9 cellular contexts compared by ENCODE assay signal in the genomic region with DNA sequence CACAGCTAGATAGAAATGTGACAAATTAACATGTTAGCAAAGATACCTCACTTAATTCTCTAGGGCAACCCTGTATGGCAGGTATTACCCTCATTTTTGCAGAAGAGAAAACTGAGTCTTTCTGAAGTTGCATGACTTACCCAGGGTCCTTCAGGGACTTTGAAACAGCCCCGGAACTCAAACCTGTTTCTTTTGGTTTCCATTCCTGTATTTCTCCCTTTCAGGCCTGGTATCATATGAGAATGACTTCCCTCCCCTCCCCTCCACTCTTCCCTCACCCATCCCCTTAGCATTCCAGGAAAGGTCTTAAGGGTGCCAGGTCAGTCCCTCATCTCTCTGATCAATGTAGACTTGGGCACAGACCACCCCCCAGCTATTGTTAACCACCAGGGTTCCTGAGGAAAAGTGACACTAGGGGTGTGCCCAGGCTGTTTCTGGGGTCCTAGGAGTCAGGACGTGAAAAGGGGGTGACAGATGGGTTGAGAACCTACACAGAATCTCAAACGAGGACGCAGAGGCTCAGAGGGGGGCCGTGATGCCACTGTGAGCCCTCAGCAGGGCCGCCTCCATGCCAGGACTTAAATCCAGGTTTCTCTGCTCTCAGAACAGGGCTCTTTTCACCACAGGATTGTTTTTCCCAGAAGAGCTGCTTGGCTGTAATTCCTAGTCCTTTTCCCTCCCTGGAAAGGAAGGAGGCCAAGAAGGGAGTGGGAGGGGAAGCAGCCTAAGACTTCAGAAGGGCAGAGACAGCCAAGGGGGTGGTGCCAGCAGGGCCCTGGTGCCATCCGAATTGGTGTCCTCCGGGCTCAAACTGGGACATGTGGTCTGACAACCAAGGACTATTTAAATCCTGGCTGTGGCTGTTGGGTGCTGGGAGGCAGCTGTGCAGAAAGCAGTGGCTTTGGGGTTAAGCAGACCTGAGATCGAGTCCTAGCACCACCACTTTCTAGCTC. TPM values are rescaled to one million over a fixed set of nuclear protein-coding genes. Genes with fewer than 3 reads are reported as not detected.
DNase-seq lines count a peak whose midpoint lies in the region; ATAC-seq, FAIRE-seq and TF ChIP-seq lines count a peak whose summit lies in the region.
"Had no signal": no experiment of that assay in that cellular context is flagged by ENCODE, and none has a peak within 500 bp of the region (broad histone marks: within the 10 kb centered on the region; RNA-seq: fewer than 3 reads in every experiment).

No MANE protein-coding gene starts in this region.

- peaks cover 36% of the 10 kb centered on the region for H3K4me1 Mint-ChIP-seq in T-helper 2 cell treated with Interferon-gamma antibody and Interleukin-4, amounts not matched to agents 5 μg/mL and 100 μg/mL, for 36 hours (ENCODE audit: low read depth)

- peaks cover 5% of the 10 kb centered on the region for H3K36me3 Mint-ChIP-seq in T-helper 2 cell treated with Interferon-gamma antibody and Interleukin-4, amounts not matched to agents 5 μg/mL and 100 μg/mL, for 36 hours (ENCODE audit: low read depth)

- H3K4me1 ChIP-seq in gastrocnemius medialis = peaks cover 25 to 38% of the 10 kb centered on the region in 2 donors

- peak overlapping the region; percentile 97 to 100 (median 100) for H3K27ac ChIP-seq in gastrocnemius medialis

- TF ChIP-seq CTCF in gastrocnemius medialis (IDR thresholded peaks at IDR 0.05 in 4 of 5, conservative IDR thresholded peaks at IDR 0.05 in 1 of 5) = no peak

- TF ChIP-seq POLR2A in GM12891 (IDR thresholded peaks at IDR 0.05; ENCODE audit: low read depth, low read length) (no peak), gastrocnemius medialis (IDR thresholded peaks at IDR 0.05) (no peak)

- H3K4me3 ChIP-seq in gastrocnemius medialis = no peak overlapping the region

- no peaks in the 10 kb centered on the region for H3K27me3 Mint-ChIP-seq in T-helper 2 cell treated with Interferon-gamma antibody and Interleukin-4, amounts not matched to agents 5 μg/mL and 100 μg/mL, for 36 hours (ENCODE audit: low read depth)

- H3K36me3 ChIP-seq in gastrocnemius medialis = no peaks in the 10 kb centered on the region

- peak; percentile 60 for FAIRE-seq in GM12891 (lab: Jason Lieb, UNC)

- H3K9me3 Mint-ChIP-seq in T-helper 2 cell treated with Interferon-gamma antibody and Interleukin-4, amounts not matched to agents 5 μg/mL and 100 μg/mL, for 36 hours = no peaks in the 10 kb centered on the region
- H3K9me3 Mint-ChIP-seq: T-helper 1 cell treated with Interleukin-12 subunit alpha and Interleukin-12 subunit beta and Interleukin-4 antibody, amounts not matched to agents 30 μg/mL and 1 μg/mL, for 36 hours had no signal

- in situ Hi-C loops in gastrocnemius medialis (cut with MboI; ENCODE audit: low sequenced_read_pairs in 4 of 4) = no loop called here

- H3K9me3 ChIP-seq in gastrocnemius medialis = no peaks in the 10 kb centered on the region

- no peaks in the 10 kb centered on the region for H3K27me3 ChIP-seq in gastrocnemius medialis

- intact Hi-C loops in left cardiac atrium (cut with DNase I) (loop anchor here in 1 of 2 donors (10.0 kb wide), 1 partner anchor 113 kb away; a partner anchor contains a TSS), gastrocnemius medialis (cut with DNase I; ENCODE audit: low total_unique reads) (loop anchor here (2.0 to 5.0 kb wide), 5 partner anchors 35 to 235 kb away; a partner anchor contains a TSS)

- DNase-seq in GM12891 (ENCODE audit: insufficient read length, low spot score) (no peak), left cardiac atrium (peak; percentile 54), gastrocnemius medialis (peak; percentile 45 to 75), activated gamma-delta T cell treated with Interleukin-2 at 50 U/mL for 16 hours (no peak), D341Med (ENCODE audit: low spot score) (no peak), GOT3 (lab: John Stamatoyannopoulos, UW) (no peak)
- DNase-seq in T-helper 2 cell treated with Interferon-gamma antibody and Interleukin-4, amounts not matched to agents 5 μg/mL and 100 μg/mL, for 36 hours (ENCODE audit: low spot score) = no peak

- H3K27ac Mint-ChIP-seq in T-helper 2 cell treated with Interferon-gamma antibody and Interleukin-4, amounts not matched to agents 5 μg/mL and 100 μg/mL, for 36 hours = peak overlapping the region; percentile 82
- H3K27ac Mint-ChIP-seq: T-helper 1 cell treated with Interleukin-12 subunit alpha and Interleukin-12 subunit beta and Interleukin-4 antibody, amounts not matched to agents 30 μg/mL and 1 μg/mL, for 36 hours had no signal

- H3K4me3 Mint-ChIP-seq in T-helper 2 cell treated with Interferon-gamma antibody and Interleukin-4, amounts not matched to agents 5 μg/mL and 100 μg/mL, for 36 hours = peak overlapping the region; percentile 15
- H3K4me3 Mint-ChIP-seq: T-helper 1 cell treated with Interleukin-12 subunit alpha and Interleukin-12 subunit beta and Interleukin-4 antibody, amounts not matched to agents 30 μg/mL and 1 μg/mL, for 36 hours had no signal

- ATAC-seq in left cardiac atrium (peak in 1 of 2 donors; percentile 5), gastrocnemius medialis (peak in 1 of 2 donors; percentile 5), HG03565 (IDR thresholded peaks at IDR 0.05; ENCODE audit: unreplicated experiment) (no peak)

TF ChIP-seq in GM12891, 5 proteins besides CTCF, POLR2A, EP300 and RAD21:
- TF ChIP-seq POLR2AphosphoS5 (IDR thresholded peaks at IDR 0.05; ENCODE audit: low read depth, low read length) (no peak), SPI1 (IDR thresholded peaks at IDR 0.05; ENCODE audit: low read depth, low read length) (peak; percentile 53)
TF ChIP-seq in GM12891: peak in this region for 1.

RNA-seq across cellular contexts. Expression of a gene that starts 2.1 kb away (rescaled TPM):
- polyA plus RNA-seq in GM12891 (2012; ENCODE audit: low read depth, missing spikeins) = 54.8 TPM
- total RNA-seq in left cardiac atrium = 10 to 100 TPM; 71.8 to 77.4 TPM
- total RNA-seq in gastrocnemius medialis = 10 to 100 TPM; 10.6 to 16.7 (median 13.3) TPM

Comparison
In these comparisons a context has a peak if more than half of its experiments do, and no peak if none do; other contexts are left out.
1. DNase-seq: peak in left cardiac atrium (single experiment) and gastrocnemius medialis (2 of 2); none in GM12891 (single experiment), T-helper 2 cell treated with Interferon-gamma antibody and Interleukin-4, amounts not matched to agents 5 μg/mL and 100 μg/mL, for 36 hours (single experiment), activated gamma-delta T cell treated with Interleukin-2 at 50 U/mL for 16 hours (single experiment), D341Med (single experiment) and GOT3 (single experiment).
2. RNA of a gene that starts 2.1 kb away (total RNA-seq): 71.8 to 77.4 TPM in left cardiac atrium; 10.6 to 16.7 TPM in gastrocnemius medialis; every median in the first group is over 4 times any median in the second.